In the genomic region with DNA sequence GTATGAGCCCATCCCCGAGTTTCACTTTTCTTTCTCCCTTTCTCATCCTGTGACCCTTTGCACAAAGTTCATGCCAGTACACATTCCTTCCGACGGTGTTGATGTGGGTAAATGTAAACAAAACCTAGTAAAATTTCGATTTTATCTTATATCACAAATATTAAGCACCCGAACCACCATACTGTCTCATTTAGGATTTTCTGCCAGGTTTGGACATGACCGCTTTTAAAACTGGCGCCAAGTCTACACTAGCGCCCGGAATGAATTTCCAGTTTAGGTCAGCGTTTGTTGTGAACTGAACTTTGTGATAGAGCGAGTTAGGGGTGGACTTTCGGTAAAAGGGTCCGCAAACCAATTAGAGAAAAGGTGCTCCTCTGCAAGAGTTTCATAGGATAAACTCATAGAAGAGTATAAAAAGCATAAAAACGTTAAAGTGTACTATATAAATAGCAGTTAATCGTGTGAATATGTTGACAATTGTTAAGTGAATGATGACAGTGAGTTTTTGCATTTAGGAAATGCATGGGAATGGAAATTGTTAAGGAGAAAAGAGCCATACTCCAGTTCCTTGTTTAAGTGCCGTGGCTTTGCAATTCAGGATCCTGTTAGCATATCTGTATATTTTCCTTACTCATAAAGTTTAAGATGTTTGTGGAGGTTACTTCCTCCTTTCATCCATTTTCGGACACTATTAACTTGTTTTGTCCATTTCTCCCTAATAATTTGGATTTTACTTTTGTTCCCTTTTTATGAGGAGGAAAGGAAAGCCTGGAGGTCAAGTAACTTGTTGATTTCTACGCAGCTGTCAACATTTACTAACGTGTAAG, we compare ENCODE assay signal across 8 cellular contexts. TPM values are rescaled to one million over a fixed set of nuclear protein-coding genes. Genes with fewer than 3 reads are reported as not detected.
A peak's percentile ranks its signal among the peaks of the same experiment; 100 is the strongest.
DNase-seq lines count a peak whose midpoint lies in the region; ATAC-seq and TF ChIP-seq lines count a peak whose summit lies in the region.

No MANE protein-coding gene starts in this region.

- H3K27me3 Mint-ChIP-seq in memory B cell, result no peaks in the 10 kb centered on the region

- H3K36me3 ChIP-seq in OCI-LY1 (ENCODE audit: insufficient read depth, low read length) (no peaks in the 10 kb centered on the region), duodenal mucosa (ENCODE audit: control insufficient read depth in 1 of 2, insufficient read depth in 2 of 2, low read length in 2 of 2) (no peaks in the 10 kb centered on the region), transverse colon (no peaks in the 10 kb centered on the region)

- H3K4me1 ChIP-seq in OCI-LY1 (ENCODE audit: insufficient read depth, low read length, severe bottlenecking), result peaks cover 8% of the 10 kb centered on the region
- peaks cover 12 to 13% of the 10 kb centered on the region in 2 donors for H3K4me1 ChIP-seq in duodenal mucosa (ENCODE audit: control insufficient read depth in 1 of 2, insufficient read depth in 2 of 2, low read length in 2 of 2)
- H3K4me1 ChIP-seq in transverse colon, result peaks cover 0 to 16% (median 8%) of the 10 kb centered on the region in 4 donors

- DNase-seq in ACHN (peak; percentile 36), memory B cell (ENCODE audit: low spot score in 2 of 2) (no peak), transverse colon (peak; percentile 16), NCI-H510A (lab: John Stamatoyannopoulos, UW) (no peak), NCI-H1048 (lab: John Stamatoyannopoulos, UW) (no peak)

- no peak for TF ChIP-seq CTCF in OCI-LY1 (IDR thresholded peaks at IDR 0.05; ENCODE audit: low read length)
- no peak for TF ChIP-seq CTCF in transverse colon (IDR thresholded peaks at IDR 0.05)

- H3K27me3 ChIP-seq in OCI-LY1 (ENCODE audit: insufficient read depth, low read length) (no peaks in the 10 kb centered on the region), duodenal mucosa (ENCODE audit: control insufficient read depth in 1 of 2, insufficient read depth in 2 of 2, low read length in 2 of 2) (no peaks in the 10 kb centered on the region), transverse colon (no peaks in the 10 kb centered on the region)

- ATAC-seq in GM18907 (IDR thresholded peaks at IDR 0.05; ENCODE audit: unreplicated experiment), result peak; percentile 6
- ATAC-seq in memory B cell (ENCODE audit: low read depth), result no peak

- H3K27ac Mint-ChIP-seq in memory B cell, result peak overlapping the region; percentile 88

- no peaks in the 10 kb centered on the region for H4K20me1 ChIP-seq in OCI-LY1 (ENCODE audit: insufficient read depth, low read length)

- H3K36me3 Mint-ChIP-seq in memory B cell, result no peaks in the 10 kb centered on the region

- H3K79me2 ChIP-seq in OCI-LY1 (ENCODE audit: insufficient read depth, low read length), result no peaks in the 10 kb centered on the region

- H3K4me1 Mint-ChIP-seq in memory B cell, result peaks cover 20% of the 10 kb centered on the region

- TF ChIP-seq EP300 in transverse colon (IDR thresholded peaks at IDR 0.05; ENCODE audit: low read depth), result no peak

- H3K9me2 ChIP-seq in OCI-LY1 (ENCODE audit: low read depth, low read length), result no peaks in the 10 kb centered on the region

- WGBS in transverse colon (ENCODE audit: low coverage in 1 of 2), 2 donors, result 19 to 20% methylated on average over 17 to 19 of the region's 19 CpGs

- in situ Hi-C loops in ACHN (cut with HindIII; ENCODE audit: low pct_ligation_motif_present, low pct_unique_long_range_greater_than_20kb, low sequenced_read_pairs), result no loop called here
- in situ Hi-C loops in transverse colon (cut with MboI; ENCODE audit: low pct_ligation_motif_present in 1 of 4, low pct_unique_long_range_greater_than_20kb in 1 of 4, low sequenced_read_pairs in 3 of 4), result no loop called here

- peak overlapping the region; percentile 95 for H3K4me3 Mint-ChIP-seq in memory B cell

- no peaks in the 10 kb centered on the region for H3K9me3 Mint-ChIP-seq in memory B cell

- intact Hi-C loops in transverse colon (cut with DNase I; ENCODE audit: low total_unique reads), result no loop called here

- H3K27ac ChIP-seq in OCI-LY1 (ENCODE audit: low read depth, low read length, poor library complexity, severe bottlenecking) (no peak overlapping the region), duodenal mucosa (ENCODE audit: low read depth, low read length) (peak overlapping the region; percentile 87), transverse colon (peak overlapping the region; percentile 91 to 94 (median 92))

- H3K9ac ChIP-seq in OCI-LY1 (ENCODE audit: low read length) (peak overlapping the region; percentile 37; the same call in 1 of the 2 replicates), duodenal mucosa (ENCODE audit: low read depth in 1 of 2, low read length in 2 of 2) (peak overlapping the region; percentile 32 to 71)

- H3K9me3 ChIP-seq in OCI-LY1 (ENCODE audit: low read length) (no peaks in the 10 kb centered on the region), duodenal mucosa (ENCODE audit: control insufficient read depth in 1 of 2, low read length in 2 of 2) (no peaks in the 10 kb centered on the region), transverse colon (no peaks in the 10 kb centered on the region)

- no peak for TF ChIP-seq POLR2A in transverse colon (IDR thresholded peaks at IDR 0.05)

- no peak overlapping the region for H2AFZ ChIP-seq in OCI-LY1 (ENCODE audit: low read length)

- no peaks in the 10 kb centered on the region for H3F3A ChIP-seq in OCI-LY1 (ENCODE audit: insufficient read depth, low read length)

- H3K4me2 ChIP-seq in OCI-LY1 (ENCODE audit: low read length), result peak overlapping the region; percentile 71

- H3K4me3 ChIP-seq in OCI-LY1 (ENCODE audit: low read depth, low read length, poor library complexity, severe bottlenecking) (peak overlapping the region; percentile 60), duodenal mucosa (ENCODE audit: low read depth in 1 of 2, low read length in 2 of 2) (peak overlapping the region; percentile 87 to 88), transverse colon (peak overlapping the region; percentile 62 to 97 (median 84))

RNA-seq across cellular contexts. Expression of a gene that starts 1.0 kb away (rescaled TPM):
- total RNA-seq in transverse colon, result 10 to 100 TPM in 2 of 4 donors, 1 to 10 TPM in 2; 4.9 to 19.1 (median 12.0) TPM

Comparison
In these comparisons a context has a peak if more than half of its experiments do, and no peak if none do; other contexts are left out.
1. DNase-seq: peak in ACHN (single experiment) and transverse colon (single experiment); none in memory B cell (0 of 2), NCI-H510A (single experiment) and NCI-H1048 (single experiment).
2. Peak in every context shown above with its lines, with median percentiles within 50 percentile points of each other: H3K4me3 ChIP-seq.